Comparison of ENCODE assay signal across 18 cellular contexts in genomic region chr1:235613617-235614016, GRCh38. TPM values are rescaled to one million over a fixed set of nuclear protein-coding genes. Genes with fewer than 3 reads are reported as not detected.
DNase-seq lines count a peak whose midpoint lies in the region; ATAC-seq, FAIRE-seq and TF ChIP-seq lines count a peak whose summit lies in the region.
"Had no signal": no experiment of that assay in that cellular context is flagged by ENCODE, and none has a peak within 500 bp of the region (broad histone marks: within the 10 kb centered on the region; RNA-seq: fewer than 3 reads in every experiment).

No MANE protein-coding gene starts in this region.

- POLR2A ChIA-PET in HepG2 (lab: Yijun Ruan, JAX): interaction anchor here (1.2 to 1.9 kb wide), 2 partner anchors 9 to 109 kb away, joined by 5 read pairs; partner anchors contain the start of gene B3GALNT2

- in situ Hi-C loops in HepG2 (cut with HindIII; ENCODE audit: extremely low pct_ligation_motif_present, low pct_unique_long_range_greater_than_20kb) (no loop called here), transverse colon (cut with MboI; ENCODE audit: low pct_ligation_motif_present in 1 of 4, low pct_unique_long_range_greater_than_20kb in 1 of 4, low sequenced_read_pairs in 3 of 4) (no loop called here)

- whole genome bisulfite sequencing in HepG2 (ENCODE audit: low lambda C conversion rate): 61% methylated on average over 2 of the region's 3 CpGs
- WGBS in right lobe of liver (ENCODE audit: insufficient coverage, low coverage, low lambda C conversion rate, missing lambda C conversion rate): no CpG with 5 or more reads among the region's 3 CpGs
- 60% methylated on average over 3 of the region's 3 CpGs; no CpG with 5 or more reads in 1 of the 2 donors for WGBS in transverse colon (ENCODE audit: low coverage in 1 of 2), 2 donors

- TF ChIP-seq POLR2A in HepG2 (IDR thresholded peaks at IDR 0.05; ENCODE audit: insufficient read depth in 1 of 2, low read depth in 2 of 2, low read length in 2 of 2): no peak
- no peak for TF ChIP-seq POLR2A in right lobe of liver (IDR thresholded peaks at IDR 0.05)
- no peak for TF ChIP-seq POLR2A in transverse colon (IDR thresholded peaks at IDR 0.05)

- no peak overlapping the region for H3K4me3 ChIP-seq in HepG2 (replicated peaks in 1 of 3; ENCODE audit: insufficient read depth in 1 of 3, low read depth in 2 of 3, low read length in 3 of 3)
- no peak overlapping the region for H3K4me3 ChIP-seq in right lobe of liver
- no peak overlapping the region for H3K4me3 ChIP-seq in epithelial cell of esophagus (ENCODE audit: low read length)
- H3K4me3 ChIP-seq in transverse colon: no peak overlapping the region
- no peak overlapping the region for H3K4me3 ChIP-seq in dorsolateral prefrontal cortex
- H3K4me3 ChIP-seq: BLaER1 treated with 17β-estradiol and CSF1 and Interleukin-3, amounts not matched to agents 10 nM and 100 nM had no signal

- peaks cover 8% of the 10 kb centered on the region for H3K79me2 ChIP-seq in HepG2 (ENCODE audit: insufficient read depth, low read length)

- H3K4me1 ChIP-seq in HepG2 (ENCODE audit: insufficient read depth, low read length) (peaks cover 32% of the 10 kb centered on the region), right lobe of liver (no peaks in the 10 kb centered on the region), transverse colon (peaks cover 0 to 9% (median 2%) of the 10 kb centered on the region in 4 donors)
- H3K4me1 ChIP-seq: BLaER1 treated with 17β-estradiol and CSF1 and Interleukin-3, amounts not matched to agents 10 nM and 100 nM had no signal

- no TSS peak for BruUV-seq in HepG2 (replicated peaks; lab: Mats Ljungman, UMichigan)

- TF ChIP-seq EP300 in HepG2 (IDR thresholded peaks at IDR 0.05; ENCODE audit: low read depth in 2 of 2, low read length in 2 of 2) (no peak), HepG2 (CRISPR knock-in tag; IDR thresholded peaks at IDR 0.05; ENCODE audit: borderline replicate concordance) (no peak), transverse colon (IDR thresholded peaks at IDR 0.05; ENCODE audit: low read depth) (no peak)

- ATAC-seq in HepG2 (no peak), right lobe of liver (no peak), left colon (peak; percentile 99), GM21360 (IDR thresholded peaks at IDR 0.05; ENCODE audit: unreplicated experiment) (no peak)

- peaks cover 8% of the 10 kb centered on the region; the same call in 1 of the 2 replicates for H4K20me1 ChIP-seq in HepG2 (ENCODE audit: insufficient read depth, low read length)
- H4K20me1 ChIP-seq: BLaER1 treated with 17β-estradiol and CSF1 and Interleukin-3, amounts not matched to agents 10 nM and 100 nM had no signal

- H2AFZ ChIP-seq in HepG2 (ENCODE audit: low read length): no peak overlapping the region

- peak overlapping the region; percentile 55 for H3K4me2 ChIP-seq in HepG2 (ENCODE audit: low read depth, low read length)
- H3K4me2 ChIP-seq: BLaER1 treated with 17β-estradiol and CSF1 and Interleukin-3, amounts not matched to agents 10 nM and 100 nM had no signal

- H3K9me3 ChIP-seq in HepG2 (ENCODE audit: low read length) (no peaks in the 10 kb centered on the region), right lobe of liver (no peaks in the 10 kb centered on the region), transverse colon (no peaks in the 10 kb centered on the region)
- H3K9me3 ChIP-seq: BLaER1 treated with 17β-estradiol and CSF1 and Interleukin-3, amounts not matched to agents 10 nM and 100 nM had no signal

- CTCF ChIA-PET in HepG2 (lab: Yijun Ruan, JAX; ENCODE audit: low intra/inter-chr PET ratio, low total read pairs): no interaction called here

- TF ChIP-seq CTCF in HepG2 (CRISPR knock-in tag; IDR thresholded peaks at IDR 0.05) (no peak), right lobe of liver (IDR thresholded peaks at IDR 0.05) (no peak), epithelial cell of esophagus (IDR thresholded peaks at IDR 0.05; ENCODE audit: insufficient read depth, low read depth, low read length, missing control alignments) (no peak), transverse colon (IDR thresholded peaks at IDR 0.05) (no peak), dorsolateral prefrontal cortex (IDR thresholded peaks at IDR 0.05 in 54 of 56, conservative IDR thresholded peaks at IDR 0.05 in 2 of 56; ENCODE audit: low read depth in 1 of 56, partially characterized antibody in 56 of 56) (no peak)

- H3K36me3 ChIP-seq in HepG2 (replicated peaks in 1 of 2; ENCODE audit: control insufficient read depth in 1 of 2, insufficient read depth in 2 of 2, low read length in 2 of 2) (peaks cover 2 to 16% of the 10 kb centered on the region in 2 experiments; a peak in 4 of 5 replicates), right lobe of liver (no peaks in the 10 kb centered on the region), transverse colon (no peaks in the 10 kb centered on the region)
- H3K36me3 ChIP-seq: BLaER1 treated with 17β-estradiol and CSF1 and Interleukin-3, amounts not matched to agents 10 nM and 100 nM had no signal

- no peak overlapping the region for H3K9ac ChIP-seq in HepG2 (ENCODE audit: insufficient read depth, low read depth, low read length)
- H3K9ac ChIP-seq: BLaER1 treated with 17β-estradiol and CSF1 and Interleukin-3, amounts not matched to agents 10 nM and 100 nM had no signal

- TF ChIP-seq RAD21 in HepG2 (CRISPR knock-in tag; IDR thresholded peaks at IDR 0.05): no peak

- peak overlapping the region; percentile 57 for H3K27ac ChIP-seq in HepG2 (ENCODE audit: extremely low read length, insufficient read depth, low read length)
- no peak overlapping the region for H3K27ac ChIP-seq in right lobe of liver
- peak overlapping the region; percentile 34 to 63 (median 54) for H3K27ac ChIP-seq in transverse colon
- H3K27ac ChIP-seq in dorsolateral prefrontal cortex: no peak overlapping the region
- H3K27ac ChIP-seq: BLaER1 treated with 17β-estradiol and CSF1 and Interleukin-3, amounts not matched to agents 10 nM and 100 nM had no signal

- no peak for DNase-seq in HepG2 (ENCODE audit: low spot score)
- DNase-seq in right lobe of liver: no peak
- DNase-seq in epithelial cell of esophagus (ENCODE audit: low read depth): peak; percentile 72
- no peak for DNase-seq in left colon
- peak; percentile 38 for DNase-seq in transverse colon
- no peak for DNase-seq in dorsolateral prefrontal cortex
- DNase-seq in COR-L47 (lab: John Stamatoyannopoulos, UW): no peak
- DNase-seq: ACHN; Calu3; CD4-positive, CD25-positive, alpha-beta regulatory T cell; DMS 273 treated with DMSO at 0.1 percent for 48 hours; HCEC 1CT; HFFc6 had no signal

- FAIRE-seq in HepG2 (lab: Jason Lieb, UNC): peak; percentile 56
- FAIRE-seq: G401.6, GM12892, HTR-8/SVneo had no signal

- intact Hi-C loops in HepG2 (cut with micrococcal nuclease; ENCODE audit: unreplicated experiment): loop anchor here (2.0 kb wide), 1 partner anchor 35 kb away; the partner anchor contains the start of gene GNG4
- intact Hi-C loops in right lobe of liver (cut with DNase I): no loop called here
- intact Hi-C loops in left colon (cut with DNase I, micrococcal nuclease): no loop called here
- intact Hi-C loops in transverse colon (cut with DNase I; ENCODE audit: low total_unique reads): no loop called here
- intact Hi-C loops in dorsolateral prefrontal cortex (cut with DNase I): no loop called here

- no peaks in the 10 kb centered on the region for H3K27me3 ChIP-seq in HepG2 (ENCODE audit: control insufficient read depth in 1 of 2, insufficient read depth in 2 of 2, low read length in 2 of 2)
- H3K27me3 ChIP-seq in right lobe of liver: no peaks in the 10 kb centered on the region
- H3K27me3 ChIP-seq in transverse colon: no peaks in the 10 kb centered on the region
- peaks cover 0 to 5% (median 0%) of the 10 kb centered on the region in 45 donors for H3K27me3 ChIP-seq in dorsolateral prefrontal cortex
- H3K27me3 ChIP-seq: BLaER1 treated with 17β-estradiol and CSF1 and Interleukin-3, amounts not matched to agents 10 nM and 100 nM had no signal

RNA-seq across cellular contexts. Expression of gene GNG4, which starts 36.0 kb away (rescaled TPM):
- 27.1 and 37.9 TPM in 2 replicates for total RNA-seq in HepG2 (2016; rRNA removed; fragmentation: Illumina TruSeq; extraction: Trizol)
- total RNA-seq in HepG2 (2016; cell fraction: cytosol; rRNA removed; fragmentation: Illumina TruSeq; extraction: Trizol; ENCODE audit: low read depth): 28.1 and 31.3 TPM in 2 replicates
- 27.0 and 27.4 TPM in 2 replicates for total RNA-seq in HepG2 (2016; cell fraction: insoluble cytoplasmic fraction; rRNA removed; fragmentation: Illumina TruSeq; extraction: Trizol)
- total RNA-seq in HepG2 (2016; cell fraction: membrane; rRNA removed; fragmentation: Illumina TruSeq; extraction: Trizol): 74.8 and 75.1 TPM in 2 replicates
- 9.7 and 12.9 TPM in 2 replicates for total RNA-seq in HepG2 (2016; cell fraction: nucleus; rRNA removed; fragmentation: Illumina TruSeq; extraction: Trizol)
- polyA plus RNA-seq in HepG2 (2011; rRNA removed): 64.3 and 69.5 TPM in 2 replicates
- 72.9 and 80.9 TPM in 2 replicates for polyA plus RNA-seq in HepG2 (2011; cell fraction: cytosol; rRNA removed)
- polyA plus RNA-seq in HepG2 (2011; cell fraction: nucleus; rRNA removed): 15.1 and 22.2 TPM in 2 replicates
- 49.1 and 73.9 TPM in 2 replicates for polyA plus RNA-seq in HepG2 (2012)
- 94.4 and 111 TPM in 2 replicates for polyA plus RNA-seq in HepG2 (2016; cell fraction: cytosol; fragmentation: Illumina TruSeq; extraction: Trizol; ENCODE audit: low read depth)
- 59.8 and 79.1 TPM in 2 replicates for polyA plus RNA-seq in HepG2 (2016; cell fraction: insoluble cytoplasmic fraction; fragmentation: Illumina TruSeq; extraction: Trizol; ENCODE audit: low read depth)
- polyA plus RNA-seq in HepG2 (2016; cell fraction: membrane; fragmentation: Illumina TruSeq; extraction: Trizol; ENCODE audit: low read depth): 164 and 165 TPM in 2 replicates
- 39.1 and 40.5 TPM in 2 replicates for polyA plus RNA-seq in HepG2 (2016; cell fraction: nucleus; fragmentation: Illumina TruSeq; extraction: Trizol; ENCODE audit: insufficient read depth, low read depth)
- 0.07 and 47.0 TPM in 2 replicates for polyA minus RNA-seq in HepG2 (2011; rRNA and poly(A)+ RNA removed; ENCODE audit: low replicate concordance)
- polyA minus RNA-seq in HepG2 (2011; cell fraction: cytosol; rRNA and poly(A)+ RNA removed): 35.9 and 45.7 TPM in 2 replicates
- 7.2 and 9.6 TPM in 2 replicates for polyA minus RNA-seq in HepG2 (2011; cell fraction: nucleus; rRNA and poly(A)+ RNA removed)
- under 1 TPM in 2 of 6 experiments, not detected in 4; 0.18 to 0.50 TPM for total RNA-seq in right lobe of liver
- total RNA-seq in left colon: 1 to 10 TPM; 4.4 to 5.0 TPM
- 1 to 10 TPM in 3 of 4 donors, under 1 TPM in 1; 0.37 to 6.8 (median 5.5) TPM for total RNA-seq in transverse colon
- total RNA-seq in dorsolateral prefrontal cortex: 10 to 100 TPM in 118 of 120 experiments, 1 to 10 TPM in 2; 8.3 to 34.2 (median 19.1) TPM
- total RNA-seq: CD4-positive, CD25-positive, alpha-beta regulatory T cell had no signal
- polyA plus RNA-seq: CD4-positive, CD25-positive, alpha-beta regulatory T cell had no signal

Comparison
In these comparisons a context has a peak if more than half of its experiments do, and no peak if none do; other contexts are left out.
1. H3K27ac ChIP-seq: peak in HepG2 (single experiment) and transverse colon (4 of 4); none in right lobe of liver (0 of 3) and dorsolateral prefrontal cortex (0 of 59).
2. DNase-seq: peak in epithelial cell of esophagus (single experiment) and transverse colon (single experiment); none in HepG2 (single experiment), right lobe of liver (0 of 3), left colon (0 of 2), dorsolateral prefrontal cortex (0 of 10) and COR-L47 (single experiment).